Comparison of ENCODE assay signal across 8 cellular contexts in genomic region chr1:7616076-7616833, GRCh38.
DNase-seq lines count a peak whose midpoint lies in the region; ATAC-seq and TF ChIP-seq lines count a peak whose summit lies in the region.

No MANE protein-coding gene starts in this region.

- intact Hi-C loops in colonic mucosa (cut with DNase I): no loop called here

- no peak overlapping the region for H3K9ac ChIP-seq in colonic mucosa (ENCODE audit: low read depth in 2 of 2, low read length in 2 of 2)

- ATAC-seq in HG02610 (IDR thresholded peaks at IDR 0.05; ENCODE audit: unreplicated experiment) (no peak), GM18867 (IDR thresholded peaks at IDR 0.05; ENCODE audit: unreplicated experiment) (no peak), HG02759 (IDR thresholded peaks at IDR 0.05; ENCODE audit: unreplicated experiment) (no peak)

- no peaks in the 10 kb centered on the region for H3K9me3 ChIP-seq in colonic mucosa

- H3K4me3 ChIP-seq in colonic mucosa: no peak overlapping the region

- no peaks in the 10 kb centered on the region for H3K36me3 ChIP-seq in colonic mucosa

- H3K27ac ChIP-seq in colonic mucosa: no peak overlapping the region

- no peaks in the 10 kb centered on the region for H3K27me3 ChIP-seq in colonic mucosa

- no peaks in the 10 kb centered on the region for H3K4me1 ChIP-seq in colonic mucosa

- no peak for TF ChIP-seq CTCF in GM10266 (IDR thresholded peaks at IDR 0.05; ENCODE audit: control insufficient read depth, insufficient read depth, low read depth, missing control alignments)
- no peak for TF ChIP-seq CTCF in colonic mucosa (IDR thresholded peaks at IDR 0.05)

- DNase-seq in GM10266 (ENCODE audit: extremely low spot score) (peak; percentile 52), OCI-M1 (lab: John Stamatoyannopoulos, UW) (peak; percentile 28), colonic mucosa (peak; percentile 33), myocyte (ENCODE audit: low read depth) (peak; percentile 71), DMS153 treated with DMSO at 0.1 percent for 48 hours (lab: John Stamatoyannopoulos, UW; ENCODE audit: unreplicated experiment) (no peak)
